Comparison of ENCODE assay signal across 19 cellular contexts in genomic region chr1:183061194-183061593, GRCh38. TPM values are rescaled to one million over a fixed set of nuclear protein-coding genes. Genes with fewer than 3 reads are reported as not detected.
DNase-seq lines count a peak whose midpoint lies in the region; TF ChIP-seq lines count a peak whose summit lies in the region.
"Had no signal": no experiment of that assay in that cellular context is flagged by ENCODE, and none has a peak within 500 bp of the region (broad histone marks: within the 10 kb centered on the region; RNA-seq: fewer than 3 reads in every experiment).

No MANE protein-coding gene starts in this region.

- no peak overlapping the region for H3K4me3 Mint-ChIP-seq in MCF 10A (ENCODE audit: unreplicated experiment)
- H3K4me3 Mint-ChIP-seq: activated CD4-positive, alpha-beta T cell treated with anti-CD3 and anti-CD28 coated beads, Interleukin-2, amount 10 ng/mL, durations not matched to agents 24 days and 14 days; CD4-positive, CD25-positive, alpha-beta regulatory T cell; type B pancreatic cell had no signal

- no peak overlapping the region for H3K14ac ChIP-seq in mesenchymal stem cell (ENCODE audit: low read length in 2 of 2)

- no TSS peak for BruUV-seq in MCF 10A (replicated peaks; lab: Mats Ljungman, UMichigan)

- no peaks in the 10 kb centered on the region for H3K27me3 Mint-ChIP-seq in MCF 10A (ENCODE audit: insufficient read depth, unreplicated experiment)
- H3K27me3 Mint-ChIP-seq: type B pancreatic cell had no signal

- no peak overlapping the region for H3K18ac ChIP-seq in mesenchymal stem cell (ENCODE audit: low read depth in 1 of 2, low read length in 2 of 2)

- in situ Hi-C loops in transverse colon (cut with MboI; ENCODE audit: low pct_ligation_motif_present in 1 of 4, low pct_unique_long_range_greater_than_20kb in 1 of 4, low sequenced_read_pairs in 3 of 4): no loop called here

- POLR2A ChIA-PET in MCF 10A (lab: Yijun Ruan, JAX): interaction anchor here (0.9 to 3.0 kb wide), 10 partner anchors 9 to 183 kb away, joined by 3 to 46 read pairs (median 4); no protein-coding TSS in a partner anchor

- peaks cover 2% of the 10 kb centered on the region for H3K79me1 ChIP-seq in mesenchymal stem cell (replicated peaks; ENCODE audit: low read length, poor library complexity, severe bottlenecking)

- CTCF ChIA-PET in MCF 10A (lab: Yijun Ruan, JAX): no interaction called here

- H3K4me3 ChIP-seq in breast epithelium (no peak overlapping the region), coronary artery (peak overlapping the region; percentile 37), mesenchymal stem cell (ENCODE audit: insufficient read depth in 1 of 2, low read depth in 1 of 2, low read length in 2 of 2) (peak overlapping the region in 1 of 2 experiments; percentile 1), transverse colon (no peak overlapping the region)
- H3K4me3 ChIP-seq: dorsolateral prefrontal cortex had no signal

- no peak overlapping the region for H2BK120ac ChIP-seq in mesenchymal stem cell (ENCODE audit: low read depth, low read length)

- H3K9ac ChIP-seq in mesenchymal stem cell (ENCODE audit: low read length): peak overlapping the region; percentile 82
- H3K9ac ChIP-seq: parathyroid adenoma had no signal

- H3K27ac ChIP-seq in breast epithelium (peak overlapping the region; percentile 34 to 72), coronary artery (peak overlapping the region; percentile 32 to 67), mesenchymal stem cell (ENCODE audit: low read length, poor library complexity, severe bottlenecking) (no peak overlapping the region), transverse colon (peak overlapping the region; percentile 15 to 69 (median 32))
- H3K27ac ChIP-seq: dorsolateral prefrontal cortex, parathyroid adenoma had no signal

- no peak overlapping the region for H4K91ac ChIP-seq in mesenchymal stem cell (ENCODE audit: low read length)

- intact Hi-C loops in breast epithelium (cut with DNase I; ENCODE audit: low total_unique reads) (loop anchor here (10.0 kb wide), 1 partner anchor 916 kb away; no protein-coding TSS in a partner anchor), MCF 10A (cut with micrococcal nuclease) (loop anchor here (5.0 kb wide), 1 partner anchor 34 kb away; no protein-coding TSS in a partner anchor), transverse colon (cut with DNase I; ENCODE audit: low total_unique reads) (no loop called here)

- peaks cover 6% of the 10 kb centered on the region for H3K36me3 Mint-ChIP-seq in MCF 10A (ENCODE audit: insufficient read depth, unreplicated experiment)
- H3K36me3 Mint-ChIP-seq: CD4-positive, CD25-positive, alpha-beta regulatory T cell; type B pancreatic cell had no signal

- H2BK12ac ChIP-seq in mesenchymal stem cell (ENCODE audit: low read length in 2 of 2): no peak overlapping the region

- no peak for TF ChIP-seq POLR2A in breast epithelium (IDR thresholded peaks at IDR 0.05)
- no peak for TF ChIP-seq POLR2A in transverse colon (IDR thresholded peaks at IDR 0.05)

- H2AFZ ChIP-seq in mesenchymal stem cell (ENCODE audit: low read depth, low read length): no peak overlapping the region
- H2AFZ ChIP-seq: parathyroid adenoma had no signal

- H3K27ac Mint-ChIP-seq in MCF 10A (ENCODE audit: low read depth, unreplicated experiment): no peak overlapping the region
- H3K27ac Mint-ChIP-seq: activated CD4-positive, alpha-beta T cell treated with anti-CD3 and anti-CD28 coated beads, Interleukin-2, amount 10 ng/mL, durations not matched to agents 24 days and 14 days; CD4-positive, CD25-positive, alpha-beta regulatory T cell; type B pancreatic cell had no signal

- TF ChIP-seq CTCF in breast epithelium (IDR thresholded peaks at IDR 0.05) (no peak), MCF 10A (IDR thresholded peaks at IDR 0.05; ENCODE audit: unreplicated experiment) (no peak), coronary artery (IDR thresholded peaks at IDR 0.05) (no peak), transverse colon (IDR thresholded peaks at IDR 0.05) (no peak)

- no peak overlapping the region for H2BK5ac ChIP-seq in mesenchymal stem cell (ENCODE audit: low read depth, low read length, poor library complexity, severe bottlenecking)

- no peaks in the 10 kb centered on the region for H3K9me3 Mint-ChIP-seq in MCF 10A (ENCODE audit: unreplicated experiment)
- H3K9me3 Mint-ChIP-seq: activated CD4-positive, alpha-beta T cell treated with anti-CD3 and anti-CD28 coated beads, Interleukin-2, amount 10 ng/mL, durations not matched to agents 24 days and 14 days; type B pancreatic cell had no signal

- no peak overlapping the region for H4K8ac ChIP-seq in mesenchymal stem cell (ENCODE audit: low read length)

- TF ChIP-seq EP300 in transverse colon (IDR thresholded peaks at IDR 0.05; ENCODE audit: low read depth): no peak

- no peaks in the 10 kb centered on the region for H3K36me3 ChIP-seq in breast epithelium
- H3K36me3 ChIP-seq in mesenchymal stem cell (ENCODE audit: control insufficient read depth in 1 of 2, insufficient read depth in 2 of 2, low read depth in 1 of 2, low read length in 2 of 2): peaks cover 0 to 51% of the 10 kb centered on the region in 2 experiments
- no peaks in the 10 kb centered on the region for H3K36me3 ChIP-seq in transverse colon

- no peaks in the 10 kb centered on the region for H3K9me3 ChIP-seq in breast epithelium
- H3K9me3 ChIP-seq in mesenchymal stem cell (ENCODE audit: control insufficient read depth, low read length): no peaks in the 10 kb centered on the region
- H3K9me3 ChIP-seq in transverse colon: no peaks in the 10 kb centered on the region

- DNase-seq in breast epithelium (ENCODE audit: low spot score in 2 of 2) (no peak), MCF 10A (ENCODE audit: unreplicated experiment) (no peak), coronary artery (ENCODE audit: low spot score) (no peak), mesenchymal stem cell (peak; percentile 52), transverse colon (no peak), HUDEP-2 (lab: John Stamatoyannopoulos, UW; ENCODE audit: unreplicated experiment in 76 of 76) (no peak), germinal center (ENCODE audit: low spot score) (no peak), cortex of kidney (lab: John Stamatoyannopoulos, UW) (no peak)
- DNase-seq: activated CD4-positive, alpha-beta T cell treated with anti-CD3 and anti-CD28 coated beads, Interleukin-2, amount 10 ng/mL, durations not matched to agents 24 days and 14 days; activated CD8-positive, alpha-beta memory T cell treated with anti-CD3 and anti-CD28 coated beads, Interleukin-2, amount 50 U/mL, for 4 hours; activated naive CD4-positive, alpha-beta T cell; CD4-positive, CD25-positive, alpha-beta regulatory T cell; DMS79 treated with DMSO at 0.1 percent for 48 hours; dorsolateral prefrontal cortex; HCEC 1CT; hypothalamus; Kasumi-1 had no signal

- H3K4me1 Mint-ChIP-seq in MCF 10A (ENCODE audit: insufficient read depth, unreplicated experiment): peaks cover 15% of the 10 kb centered on the region
- H3K4me1 Mint-ChIP-seq: activated CD4-positive, alpha-beta T cell treated with anti-CD3 and anti-CD28 coated beads, Interleukin-2, amount 10 ng/mL, durations not matched to agents 24 days and 14 days; CD4-positive, CD25-positive, alpha-beta regulatory T cell had no signal

- no peak overlapping the region for H2AK5ac ChIP-seq in mesenchymal stem cell (ENCODE audit: low read length, severe bottlenecking)

- no peaks in the 10 kb centered on the region for H3K4me1 ChIP-seq in breast epithelium
- H3K4me1 ChIP-seq in mesenchymal stem cell (ENCODE audit: control insufficient read depth, insufficient read depth, low read depth, low read length): peaks cover 7% of the 10 kb centered on the region
- peaks cover 6 to 39% (median 23%) of the 10 kb centered on the region in 4 donors for H3K4me1 ChIP-seq in transverse colon

- no peak overlapping the region for H2BK15ac ChIP-seq in mesenchymal stem cell (ENCODE audit: low read depth, poor library complexity, severe bottlenecking)

- H3K27me3 ChIP-seq in breast epithelium (no peaks in the 10 kb centered on the region), mesenchymal stem cell (ENCODE audit: control insufficient read depth in 1 of 2, insufficient read depth in 1 of 2, low read length in 2 of 2) (no peaks in the 10 kb centered on the region), transverse colon (no peaks in the 10 kb centered on the region)
- H3K27me3 ChIP-seq: dorsolateral prefrontal cortex had no signal

- no peak overlapping the region for H3K4me2 ChIP-seq in mesenchymal stem cell (ENCODE audit: low read length, poor library complexity, severe bottlenecking)

- peak overlapping the region in 1 of 2 experiments; percentile 24 for H3K4ac ChIP-seq in mesenchymal stem cell (ENCODE audit: low read depth in 1 of 2, low read length in 2 of 2)

- H3K23ac ChIP-seq in mesenchymal stem cell (ENCODE audit: low read length in 2 of 2): no peak overlapping the region

RNA-seq across cellular contexts. Expression of gene LAMC1, which starts 38.0 kb away (rescaled TPM):
- total RNA-seq in breast epithelium: 100 to 1,000 TPM; 125 to 679 (median 249) TPM
- total RNA-seq in MCF 10A (2022): 179 and 230 TPM in 2 replicates
- 334 TPM for polyA plus RNA-seq in mesenchymal stem cell (2013, experiment 1 of 2)
- polyA plus RNA-seq in mesenchymal stem cell (2013, experiment 2 of 2): 324 TPM
- 100 to 1,000 TPM in 3 of 4 donors, 10 to 100 TPM in 1; 77.7 to 633 (median 138) TPM for total RNA-seq in transverse colon
- polyA plus RNA-seq: CD4-positive, CD25-positive, alpha-beta regulatory T cell had no signal
